In genomic region chr15:62503451-62503850, GRCh38 we compare ENCODE assay signal across 12 cellular contexts.
DNase-seq lines count a peak whose midpoint lies in the region; ATAC-seq and TF ChIP-seq lines count a peak whose summit lies in the region.
"Had no signal": no experiment of that assay in that cellular context is flagged by ENCODE, and none has a peak within 500 bp of the region (broad histone marks: within the 10 kb centered on the region; RNA-seq: fewer than 3 reads in every experiment).

No MANE protein-coding gene starts in this region.

- H3K4me1 ChIP-seq in A673 (ENCODE audit: insufficient read depth, low read length, poor library complexity, severe bottlenecking), result peaks cover 22% of the 10 kb centered on the region
- H3K4me1 ChIP-seq in GM23248 (ENCODE audit: insufficient read depth), result peaks cover 36% of the 10 kb centered on the region
- H3K4me1 ChIP-seq in adrenal gland (replicated peaks in 1 of 2), result peaks cover 0 to 14% of the 10 kb centered on the region in 2 donors
- H3K4me1 ChIP-seq in osteoblast (ENCODE audit: insufficient read depth, low read length), result peaks cover 15% of the 10 kb centered on the region

- no peaks in the 10 kb centered on the region for H3K9me2 ChIP-seq in GM23248 (ENCODE audit: insufficient read depth)

- POLR2A ChIA-PET in A673 (lab: Charles Lee; ENCODE audit: low non-redundant PET), result no interaction called here

- no peak overlapping the region for H3K9ac ChIP-seq in GM23248

- CTCF ChIA-PET in A673 (lab: Charles Lee), result no interaction called here

- H4K20me1 ChIP-seq in GM23248 (ENCODE audit: insufficient read depth) (no peaks in the 10 kb centered on the region), osteoblast (ENCODE audit: insufficient read depth, low read length) (no peaks in the 10 kb centered on the region)

- no peaks in the 10 kb centered on the region for H3K27me3 ChIP-seq in A673 (replicated peaks; ENCODE audit: insufficient read depth, low read depth, low read length, poor library complexity)
- H3K27me3 ChIP-seq in GM23248 (replicated peaks; ENCODE audit: insufficient read depth), result no peaks in the 10 kb centered on the region
- no peaks in the 10 kb centered on the region for H3K27me3 ChIP-seq in adrenal gland
- H3K27me3 ChIP-seq in osteoblast (ENCODE audit: insufficient read depth, low read length), result no peaks in the 10 kb centered on the region
- H3K27me3 ChIP-seq: heart right ventricle, right lobe of liver had no signal

- peaks cover 27% of the 10 kb centered on the region for H3F3A ChIP-seq in GM23248 (ENCODE audit: insufficient read depth)

- H3K4me2 ChIP-seq in GM23248 (ENCODE audit: unreplicated experiment) (no peak overlapping the region), osteoblast (ENCODE audit: insufficient read depth, low read length) (no peak overlapping the region)

- no peak for TF ChIP-seq POLR2A in adrenal gland (IDR thresholded peaks at IDR 0.05)

- no peak overlapping the region for H3K4me3 ChIP-seq in A673 (ENCODE audit: low read depth, low read length, poor library complexity, severe bottlenecking)
- no peak overlapping the region for H3K4me3 ChIP-seq in GM23248
- H3K4me3 ChIP-seq in adrenal gland, result no peak overlapping the region
- H3K4me3 ChIP-seq in osteoblast (ENCODE audit: insufficient read depth, low read length), result no peak overlapping the region
- H3K4me3 ChIP-seq: heart right ventricle, right lobe of liver had no signal

- ATAC-seq in GM21717 (IDR thresholded peaks at IDR 0.05; ENCODE audit: unreplicated experiment) (no peak), HG02610 (IDR thresholded peaks at IDR 0.05; ENCODE audit: unreplicated experiment) (no peak)
- ATAC-seq: heart right ventricle had no signal

- H3K36me3 ChIP-seq in A673 (ENCODE audit: insufficient read depth, low read length, poor library complexity, severe bottlenecking) (no peaks in the 10 kb centered on the region), GM23248 (ENCODE audit: low read depth) (no peaks in the 10 kb centered on the region), adrenal gland (replicated peaks in 1 of 2) (no peaks in the 10 kb centered on the region), osteoblast (ENCODE audit: insufficient read depth, low read length) (no peaks in the 10 kb centered on the region)
- H3K36me3 ChIP-seq: heart right ventricle, right lobe of liver had no signal

- TF ChIP-seq CTCF in A673 (conservative IDR thresholded peaks at IDR 0.05; ENCODE audit: low read depth, low read length), result no peak
- TF ChIP-seq CTCF in adrenal gland (IDR thresholded peaks at IDR 0.05), result no peak
- TF ChIP-seq CTCF in osteoblast (IDR thresholded peaks at IDR 0.05; ENCODE audit: extremely low read depth, low read depth, low read length), result no peak

- H3K79me2 ChIP-seq in GM23248 (ENCODE audit: insufficient read depth) (peaks cover 66% of the 10 kb centered on the region), osteoblast (ENCODE audit: insufficient read depth, low read length) (peaks cover 5% of the 10 kb centered on the region)

- DNase-seq in A673 (ENCODE audit: low spot score) (peak; percentile 66), GM23248 (peak; percentile 30), adrenal gland (peak in 5 of 7 donors; percentile 35 to 65 (median 55)), iris pigment epithelial cell (ENCODE audit: low read depth) (peak; percentile 34), NOMO-1 treated with DMSO at 0.1 percent for 48 hours (lab: John Stamatoyannopoulos, UW; ENCODE audit: unreplicated experiment) (no peak), osteoblast (ENCODE audit: insufficient read length, low spot score, missing footprints) (no peak)
- DNase-seq: NCI-H1436 treated with DMSO at 0.1 percent for 48 hours, right lobe of liver had no signal

- no TSS peak for BruUV-seq in A673 (replicated peaks; lab: Mats Ljungman, UMichigan)

- intact Hi-C loops in A673 (cut with micrococcal nuclease; ENCODE audit: unreplicated experiment), result no loop called here
- intact Hi-C loops in adrenal gland (cut with DNase I), result no loop called here

- in situ Hi-C loops in GM23248 (cut with MboI), result no loop called here

- H3K9me3 ChIP-seq in A673 (ENCODE audit: low read depth, low read length, poor library complexity, severe bottlenecking) (no peaks in the 10 kb centered on the region), GM23248 (ENCODE audit: low read depth) (no peaks in the 10 kb centered on the region), adrenal gland (replicated peaks in 1 of 3) (no peaks in the 10 kb centered on the region), osteoblast (ENCODE audit: low read depth, low read length) (no peaks in the 10 kb centered on the region)
- H3K9me3 ChIP-seq: heart right ventricle, right lobe of liver had no signal

- H2AFZ ChIP-seq in GM23248 (no peak overlapping the region), osteoblast (ENCODE audit: low read length) (no peak overlapping the region)

- H3K27ac ChIP-seq in A673 (ENCODE audit: low read depth, low read length, poor library complexity, severe bottlenecking) (no peak overlapping the region), GM23248 (no peak overlapping the region), adrenal gland (no peak overlapping the region), osteoblast (ENCODE audit: low read depth, low read length) (no peak overlapping the region)
- H3K27ac ChIP-seq: right lobe of liver, RWPE1 had no signal

- WGBS in GM23248 (ENCODE audit: low coverage in 1 of 2, low lambda C conversion rate in 2 of 2, missing lambda C conversion rate in 2 of 2), 2 experiments, result 45 to 74% methylated on average over 1 of the region's 1 CpG
- WGBS in adrenal gland, 4 donors, result 50 to 75% (median 56%) methylated on average over 1 of the region's 1 CpG

Comparison
In these comparisons a context has a peak if more than half of its experiments do, and no peak if none do; other contexts are left out.
1. DNase-seq: peak in A673 (single experiment), GM23248 (single experiment), adrenal gland (5 of 7) and iris pigment epithelial cell (single experiment); none in NOMO-1 treated with DMSO at 0.1 percent for 48 hours (single experiment) and osteoblast (single experiment).